In the genomic region with DNA sequence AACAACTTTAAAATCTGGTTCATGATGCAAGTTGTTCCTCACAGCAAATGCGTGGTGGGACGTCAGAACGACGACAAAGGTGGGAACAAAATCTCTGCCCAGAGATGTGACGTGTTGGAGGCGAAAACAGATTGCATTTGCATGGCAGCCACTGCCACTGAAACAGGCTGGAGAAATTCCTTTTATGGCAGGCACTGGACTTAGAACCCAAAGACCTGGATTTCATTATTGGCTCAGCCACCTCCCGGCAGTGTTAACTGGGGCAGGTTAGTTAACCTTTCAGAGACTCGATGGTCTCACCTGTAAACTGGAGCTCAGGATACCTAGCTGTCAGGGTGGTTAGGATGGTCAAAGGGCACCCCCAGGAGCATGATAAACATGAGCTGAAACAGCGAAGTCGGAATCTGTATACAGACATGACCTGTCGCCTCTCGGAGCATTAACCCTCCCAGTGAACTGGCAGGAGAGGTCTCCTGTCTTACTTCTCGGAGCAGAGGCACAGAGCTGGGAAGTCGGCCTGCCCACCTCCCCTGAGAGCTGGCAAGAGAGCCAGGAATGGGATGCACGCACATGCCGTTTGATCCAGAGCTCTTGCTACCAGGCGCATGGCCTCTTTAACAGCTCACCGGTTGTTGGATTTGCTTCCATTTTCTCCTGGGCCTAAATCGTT, we compare ENCODE assay signal across 18 cellular contexts. TPM values are rescaled to one million over a fixed set of nuclear protein-coding genes. Genes with fewer than 3 reads are reported as not detected.
DNase-seq lines count a peak whose midpoint lies in the region; ATAC-seq and TF ChIP-seq lines count a peak whose summit lies in the region.
"Had no signal": no experiment of that assay in that cellular context is flagged by ENCODE, and none has a peak within 500 bp of the region (broad histone marks: within the 10 kb centered on the region; RNA-seq: fewer than 3 reads in every experiment).

No MANE protein-coding gene starts in this region.

- H3K36me3 ChIP-seq in heart left ventricle (no peaks in the 10 kb centered on the region), psoas muscle (ENCODE audit: insufficient read depth in 1 of 2, low read depth in 1 of 2) (no peaks in the 10 kb centered on the region), uterus (no peaks in the 10 kb centered on the region)
- H3K36me3 ChIP-seq: left lung had no signal

- DNase-seq in heart left ventricle (no peak), Right ventricle myocardium superior (no peak), psoas muscle (no peak), uterus (no peak)
- DNase-seq in activated CD4-positive, alpha-beta T cell treated with anti-CD3 and anti-CD28 coated beads for 4 hours: no peak
- DNase-seq: activated CD4-positive, alpha-beta T cell treated with anti-CD3 and anti-CD28 coated beads for 48 hours; activated T-cell treated with anti-CD3 and anti-CD28 coated beads, Interleukin-2, amount 50 U/mL, for 72 hours; anterior cingulate cortex; COR-L47; glutamatergic neuron; left lung; NCI-H1092; NCI-H510A treated with DMSO at 0.1 percent for 48 hours; PC-9; stimulated activated naive CD4-positive, alpha-beta T cell had no signal

- H3K4me1 ChIP-seq in heart left ventricle (peaks cover 34 to 98% (median 81%) of the 10 kb centered on the region in 12 donors), psoas muscle (peaks cover 93% of the 10 kb centered on the region), uterus (peaks cover 39 to 43% of the 10 kb centered on the region in 2 donors)

- no peak overlapping the region for H3K4me3 ChIP-seq in heart left ventricle
- peak overlapping the region; percentile 23 for H3K4me3 ChIP-seq in psoas muscle
- no peak overlapping the region for H3K4me3 ChIP-seq in uterus
- H3K4me3 ChIP-seq: left lung, PC-9 had no signal

- 72 to 79% (median 75%) methylated on average over 16 to 19 of the region's 19 CpGs for whole genome bisulfite sequencing in heart left ventricle, 4 donors
- WGBS in psoas muscle, 3 donors: 52 to 69% (median 53%) methylated on average over 19 of the region's 19 CpGs

- H3K27ac ChIP-seq in heart left ventricle (peak overlapping the region; percentile 65 to 99 (median 98)), layer of hippocampus (ENCODE audit: low read depth, low read length) (peak overlapping the region; percentile 52), psoas muscle (peak overlapping the region; percentile 98), uterus (peak overlapping the region; percentile 98 to 100)
- H3K27ac ChIP-seq: left lung, PC-9 had no signal

- intact Hi-C loops in heart left ventricle (cut with DNase I) (loop anchor here in 7 of 10 donors (5.0 to 10.0 kb wide), 7 partner anchors 36 to 377 kb away; no protein-coding TSS in a partner anchor), Right ventricle myocardium superior (cut with DNase I) (loop anchor here (5.0 to 10.0 kb wide), 2 partner anchors 187 to 349 kb away; no protein-coding TSS in a partner anchor), psoas muscle (cut with DNase I) (loop anchor here in 1 of 2 donors (5.0 kb wide), 1 partner anchor 539 kb away; no protein-coding TSS in a partner anchor), uterus (cut with DNase I; ENCODE audit: low total_unique reads) (loop anchor here (10.0 kb wide), 1 partner anchor 67 kb away; no protein-coding TSS in a partner anchor)

- no peaks in the 10 kb centered on the region for H3K9me3 ChIP-seq in heart left ventricle
- no peaks in the 10 kb centered on the region for H3K9me3 ChIP-seq in psoas muscle
- H3K9me3 ChIP-seq in uterus: no peaks in the 10 kb centered on the region
- H3K9me3 ChIP-seq: left lung had no signal

- no peaks in the 10 kb centered on the region for H3K27me3 ChIP-seq in heart left ventricle
- H3K27me3 ChIP-seq in layer of hippocampus (ENCODE audit: control insufficient read depth, insufficient read depth, low read length): no peaks in the 10 kb centered on the region
- H3K27me3 ChIP-seq in psoas muscle (ENCODE audit: insufficient read depth in 3 of 3, low read length in 2 of 3): no peaks in the 10 kb centered on the region
- H3K27me3 ChIP-seq in uterus: no peaks in the 10 kb centered on the region
- H3K27me3 ChIP-seq: left lung had no signal

- ATAC-seq in heart left ventricle: no peak
- no peak for ATAC-seq in Right ventricle myocardium superior (ENCODE audit: poor library complexity)
- no peak for ATAC-seq in psoas muscle
- no peak for ATAC-seq in HG02884 (IDR thresholded peaks at IDR 0.05; ENCODE audit: unreplicated experiment)
- ATAC-seq in HG02852 (IDR thresholded peaks at IDR 0.05; ENCODE audit: unreplicated experiment): no peak
- ATAC-seq: activated T-cell treated with anti-CD3 and anti-CD28 coated beads, Interleukin-2, amount 50 U/mL, for 72 hours; left lung had no signal

- no peak for TF ChIP-seq POLR2A in heart left ventricle (IDR thresholded peaks at IDR 0.05)
- no peak for TF ChIP-seq POLR2A in uterus (IDR thresholded peaks at IDR 0.05)

- TF ChIP-seq CTCF in heart left ventricle (IDR thresholded peaks at IDR 0.05): no peak
- TF ChIP-seq CTCF in psoas muscle (IDR thresholded peaks at IDR 0.05): no peak
- no peak for TF ChIP-seq CTCF in uterus (IDR thresholded peaks at IDR 0.05)

RNA-seq across cellular contexts. Expression of a gene that starts 59.2 kb away (rescaled TPM):
- total RNA-seq in heart left ventricle (10 to 100 TPM in 4 of 9 donors, 1 to 10 TPM in 5; 7.1 to 18.2 (median 9.9) TPM), Right ventricle myocardium superior (9.2 TPM), psoas muscle (10 to 100 TPM in 1 of 4 donors, 1 to 10 TPM in 3; 5.8 to 10.5 (median 9.0) TPM), uterus (10 to 100 TPM in 3 of 4 donors, under 1 TPM in 1; 0.88 to 79.8 (median 21.2) TPM)
- polyA plus RNA-seq in heart left ventricle (10 to 100 TPM in 1 of 2 donors, 1 to 10 TPM in 1; 4.8 to 15.9 TPM), psoas muscle (10 to 100 TPM in 1 of 3 donors, 1 to 10 TPM in 2; 5.8 to 10.4 (median 6.6) TPM)
